In genomic region chr2:233258211-233258610, GRCh38 we compare ENCODE assay signal across 13 cellular contexts. TPM values are rescaled to one million over a fixed set of nuclear protein-coding genes. Genes with fewer than 3 reads are reported as not detected.
A peak's percentile ranks its signal among the peaks of the same experiment; 100 is the strongest.
DNase-seq lines count a peak whose midpoint lies in the region; ATAC-seq and TF ChIP-seq lines count a peak whose summit lies in the region.
"Had no signal": no experiment of that assay in that cellular context is flagged by ENCODE, and none has a peak within 500 bp of the region (broad histone marks: within the 10 kb centered on the region; RNA-seq: fewer than 3 reads in every experiment).

No MANE protein-coding gene starts in this region.

- WGBS in esophagus muscularis mucosa: 89% methylated on average over 2 of the region's 2 CpGs

- no peak for DNase-seq in T-helper 2 cell treated with Interferon-gamma antibody and Interleukin-4, amounts not matched to agents 5 μg/mL and 100 μg/mL, for 36 hours (ENCODE audit: low spot score)
- no peak for DNase-seq in T-helper 2 cell
- DNase-seq in CD4-positive, alpha-beta memory T cell: no peak
- DNase-seq in immature natural killer cell: no peak
- DNase-seq in esophagus muscularis mucosa (ENCODE audit: extremely low spot score): no peak
- DNase-seq in NCI-H82 treated with DMSO at 0.1 percent for 48 hours (lab: John Stamatoyannopoulos, UW; ENCODE audit: unreplicated experiment): no peak
- DNase-seq: NCI-H1417 treated with DMSO at 0.1 percent for 48 hours, NCI-H2227 treated with DMSO at 0.1 percent for 48 hours, PC-3 had no signal

- peaks cover 80% of the 10 kb centered on the region for H3K36me3 Mint-ChIP-seq in T-helper 2 cell treated with Interferon-gamma antibody and Interleukin-4, amounts not matched to agents 5 μg/mL and 100 μg/mL, for 36 hours (ENCODE audit: low read depth)
- H3K36me3 Mint-ChIP-seq in CD4-positive, alpha-beta memory T cell: peaks cover 63 to 84% of the 10 kb centered on the region in 2 donors
- H3K36me3 Mint-ChIP-seq in activated T-helper 17 cell treated with anti-CD3 and anti-CD28 coated beads, Interleukin-2, amount 50 U/mL, for 72 hours (ENCODE audit: low read depth): peaks cover 93% of the 10 kb centered on the region
- H3K36me3 Mint-ChIP-seq in immature natural killer cell: peaks cover 25 to 58% (median 31%) of the 10 kb centered on the region in 3 donors

- no peak overlapping the region for H3K4me3 ChIP-seq in CD4-positive, alpha-beta memory T cell (ENCODE audit: low read length in 2 of 2)
- no peak overlapping the region for H3K4me3 ChIP-seq in esophagus muscularis mucosa

- no peak for TF ChIP-seq CTCF in esophagus muscularis mucosa (IDR thresholded peaks at IDR 0.05)

- H3K27ac ChIP-seq in CD4-positive, alpha-beta memory T cell (ENCODE audit: low read depth, low read length): peak overlapping the region; percentile 5
- H3K27ac ChIP-seq in esophagus muscularis mucosa (replicated peaks in 1 of 4): no peak overlapping the region

- intact Hi-C loops in CD4-positive, alpha-beta memory T cell (cut with micrococcal nuclease): no loop called here
- intact Hi-C loops in esophagus muscularis mucosa (cut with DNase I): no loop called here

- CTCF ChIA-PET in CD4-positive, alpha-beta memory T cell (lab: Charles Lee; ENCODE audit: partially characterized antibody): no interaction called here

- TF ChIP-seq POLR2A in esophagus muscularis mucosa (IDR thresholded peaks at IDR 0.05; ENCODE audit: low read depth): no peak

- peaks cover 81% of the 10 kb centered on the region for H3K36me3 ChIP-seq in CD4-positive, alpha-beta memory T cell (ENCODE audit: insufficient read depth, low read length)
- H3K36me3 ChIP-seq in esophagus muscularis mucosa: peaks cover 37 to 87% (median 67%) of the 10 kb centered on the region in 4 donors

- TF ChIP-seq EP300 in esophagus muscularis mucosa (IDR thresholded peaks at IDR 0.05): no peak

- POLR2A ChIA-PET in CD4-positive, alpha-beta memory T cell (lab: Charles Lee; ENCODE audit: partially characterized antibody): interaction anchor here (0.5 to 3.7 kb wide), 3 partner anchors 10 to 550 kb away, joined by 3 to 21 read pairs (median 16); no protein-coding TSS in a partner anchor

- H3K9me3 ChIP-seq in CD4-positive, alpha-beta memory T cell (ENCODE audit: control insufficient read depth in 1 of 2, low read length in 2 of 2): no peaks in the 10 kb centered on the region
- no peaks in the 10 kb centered on the region for H3K9me3 ChIP-seq in esophagus muscularis mucosa

- ATAC-seq in activated T-helper 17 cell treated with anti-CD3 and anti-CD28 coated beads, Interleukin-2, amount 50 U/mL, for 72 hours (replicated peaks): no peak
- no peak for ATAC-seq in HG03378 (IDR thresholded peaks at IDR 0.05; ENCODE audit: unreplicated experiment)
- ATAC-seq: HCT116, PC-3 had no signal

- no peaks in the 10 kb centered on the region for H3K27me3 ChIP-seq in CD4-positive, alpha-beta memory T cell (ENCODE audit: insufficient read depth, low read length)
- no peaks in the 10 kb centered on the region for H3K27me3 ChIP-seq in esophagus muscularis mucosa

- no peak overlapping the region for H3K4me3 Mint-ChIP-seq in T-helper 2 cell treated with Interferon-gamma antibody and Interleukin-4, amounts not matched to agents 5 μg/mL and 100 μg/mL, for 36 hours
- no peak overlapping the region for H3K4me3 Mint-ChIP-seq in CD4-positive, alpha-beta memory T cell
- no peak overlapping the region for H3K4me3 Mint-ChIP-seq in activated T-helper 17 cell treated with anti-CD3 and anti-CD28 coated beads, Interleukin-2, amount 50 U/mL, for 72 hours
- no peak overlapping the region for H3K4me3 Mint-ChIP-seq in immature natural killer cell

- H3K4me1 ChIP-seq in CD4-positive, alpha-beta memory T cell (ENCODE audit: insufficient read depth, low read length): peaks cover 66% of the 10 kb centered on the region
- peaks cover 9 to 29% (median 21%) of the 10 kb centered on the region in 4 donors for H3K4me1 ChIP-seq in esophagus muscularis mucosa

- H3K4me1 Mint-ChIP-seq in T-helper 2 cell treated with Interferon-gamma antibody and Interleukin-4, amounts not matched to agents 5 μg/mL and 100 μg/mL, for 36 hours (ENCODE audit: low read depth): peaks cover 60% of the 10 kb centered on the region
- peaks cover 56 to 84% (median 67%) of the 10 kb centered on the region in 4 donors for H3K4me1 Mint-ChIP-seq in CD4-positive, alpha-beta memory T cell
- H3K4me1 Mint-ChIP-seq in activated T-helper 17 cell treated with anti-CD3 and anti-CD28 coated beads, Interleukin-2, amount 50 U/mL, for 72 hours: peaks cover 44% of the 10 kb centered on the region
- peaks cover 66 to 84% of the 10 kb centered on the region in 2 donors for H3K4me1 Mint-ChIP-seq in immature natural killer cell

- H3K27me3 Mint-ChIP-seq in T-helper 2 cell treated with Interferon-gamma antibody and Interleukin-4, amounts not matched to agents 5 μg/mL and 100 μg/mL, for 36 hours (ENCODE audit: low read depth): no peaks in the 10 kb centered on the region
- no peaks in the 10 kb centered on the region for H3K27me3 Mint-ChIP-seq in CD4-positive, alpha-beta memory T cell
- no peaks in the 10 kb centered on the region for H3K27me3 Mint-ChIP-seq in activated T-helper 17 cell treated with anti-CD3 and anti-CD28 coated beads, Interleukin-2, amount 50 U/mL, for 72 hours
- H3K27me3 Mint-ChIP-seq in immature natural killer cell (ENCODE audit: low read depth in 3 of 3): peaks cover 0 to 3% (median 2%) of the 10 kb centered on the region in 3 donors

- H3K27ac Mint-ChIP-seq in T-helper 2 cell treated with Interferon-gamma antibody and Interleukin-4, amounts not matched to agents 5 μg/mL and 100 μg/mL, for 36 hours: peak overlapping the region; percentile 23
- H3K27ac Mint-ChIP-seq in CD4-positive, alpha-beta memory T cell: peak overlapping the region in 6 of 7 donors; percentile 5 to 88 (median 66)
- peak overlapping the region; percentile 76 for H3K27ac Mint-ChIP-seq in activated T-helper 17 cell treated with anti-CD3 and anti-CD28 coated beads, Interleukin-2, amount 50 U/mL, for 72 hours
- H3K27ac Mint-ChIP-seq in immature natural killer cell: peak overlapping the region in 5 of 6 donors; percentile 6 to 53 (median 12)

- no peaks in the 10 kb centered on the region for H3K9me3 Mint-ChIP-seq in T-helper 2 cell treated with Interferon-gamma antibody and Interleukin-4, amounts not matched to agents 5 μg/mL and 100 μg/mL, for 36 hours
- no peaks in the 10 kb centered on the region for H3K9me3 Mint-ChIP-seq in CD4-positive, alpha-beta memory T cell
- no peaks in the 10 kb centered on the region for H3K9me3 Mint-ChIP-seq in activated T-helper 17 cell treated with anti-CD3 and anti-CD28 coated beads, Interleukin-2, amount 50 U/mL, for 72 hours
- H3K9me3 Mint-ChIP-seq in immature natural killer cell: no peaks in the 10 kb centered on the region

RNA-seq across cellular contexts. Expression of gene ATG16L1, which starts 6.7 kb away (rescaled TPM):
- total RNA-seq in CD4-positive, alpha-beta memory T cell: 10 to 100 TPM; 81.1 to 89.4 TPM
- 10 to 100 TPM; 12.3 to 20.0 TPM for polyA plus RNA-seq in CD4-positive, alpha-beta memory T cell
- total RNA-seq in activated T-helper 17 cell treated with anti-CD3 and anti-CD28 coated beads, Interleukin-2, amount 50 U/mL, for 72 hours: 10 to 100 TPM; 24.5 to 34.1 TPM
- 10 to 100 TPM in 2 of 3 donors, 1 to 10 TPM in 1; 9.3 to 16.4 (median 13.2) TPM for polyA plus RNA-seq in immature natural killer cell
- total RNA-seq in esophagus muscularis mucosa: 10 to 100 TPM; 24.7 to 40.3 (median 30.2) TPM

RNA-seq across cellular contexts. Expression of gene SAG, which starts 49.4 kb away (rescaled TPM):
- total RNA-seq in CD4-positive, alpha-beta memory T cell: under 1 TPM in 1 of 2 experiments, not detected in 1; 0.06 TPM
- not detected for polyA plus RNA-seq in CD4-positive, alpha-beta memory T cell
- 1 to 10 TPM in 1 of 2 donors, under 1 TPM in 1; 0.04 to 1.7 TPM for total RNA-seq in activated T-helper 17 cell treated with anti-CD3 and anti-CD28 coated beads, Interleukin-2, amount 50 U/mL, for 72 hours
- polyA plus RNA-seq in immature natural killer cell: not detected
- total RNA-seq in esophagus muscularis mucosa: not detected
- total RNA-seq: HT1080, PC-3 had no signal

Comparison
In these comparisons a context has a peak if more than half of its experiments do, and no peak if none do; other contexts are left out.
1. H3K27ac Mint-ChIP-seq: peak in every context shown above with its lines; median percentile 76 in activated T-helper 17 cell treated with anti-CD3 and anti-CD28 coated beads, Interleukin-2, amount 50 U/mL, for 72 hours; 66 in CD4-positive, alpha-beta memory T cell; 23 in T-helper 2 cell treated with Interferon-gamma antibody and Interleukin-4, amounts not matched to agents 5 μg/mL and 100 μg/mL, for 36 hours; 12 in immature natural killer cell.